In the genomic region with DNA sequence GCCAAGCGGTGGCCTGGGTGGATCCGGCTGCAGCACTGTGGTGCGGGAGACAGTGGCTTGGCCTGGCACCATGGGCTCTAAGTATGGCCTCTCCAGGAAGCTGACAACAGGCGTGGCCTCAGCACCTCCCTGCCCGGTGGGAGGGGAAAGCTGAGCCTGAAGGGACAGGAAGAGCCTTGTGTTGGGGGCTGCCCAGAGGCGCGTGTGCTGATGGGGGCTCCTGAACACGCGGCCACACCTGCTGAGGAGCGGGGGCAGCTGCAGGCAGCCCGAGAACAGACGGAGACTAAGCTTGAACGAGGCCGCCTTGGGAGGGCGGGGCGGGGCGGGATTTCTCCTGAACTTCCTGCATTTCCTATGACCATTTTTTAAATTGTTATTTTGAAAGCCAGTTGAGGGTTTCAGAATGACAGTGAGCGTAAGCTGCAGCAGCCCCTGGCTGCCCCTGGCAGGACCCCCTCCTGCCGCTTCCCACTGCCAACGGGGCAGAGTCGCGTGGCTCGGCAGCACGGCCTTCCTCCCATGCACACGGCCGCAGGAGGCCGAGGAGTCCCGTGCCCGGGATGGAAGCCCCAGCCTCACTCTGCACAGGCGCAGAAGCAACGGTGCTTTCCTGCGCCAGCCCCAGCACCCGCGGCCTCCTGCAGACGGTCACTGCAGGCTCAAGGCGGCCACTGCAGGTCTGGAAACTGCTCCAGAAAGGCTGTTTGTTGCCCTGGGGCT, we compare ENCODE assay signal across 8 cellular contexts. TPM values are rescaled to one million over a fixed set of nuclear protein-coding genes. Genes with fewer than 3 reads are reported as not detected.
DNase-seq lines count a peak whose midpoint lies in the region; ATAC-seq lines count a peak whose summit lies in the region.

No MANE protein-coding gene starts in this region.

- H4K8ac ChIP-seq in neuronal stem cell (ENCODE audit: low read depth, low read length): no peak overlapping the region
- no peak overlapping the region for H4K8ac ChIP-seq in mesenchymal stem cell (ENCODE audit: low read length)

- peak; percentile 65 for ATAC-seq in GM18907 (IDR thresholded peaks at IDR 0.05; ENCODE audit: unreplicated experiment)
- ATAC-seq in HG03139 (IDR thresholded peaks at IDR 0.05; ENCODE audit: unreplicated experiment): peak; percentile 60
- no peak for ATAC-seq in HG03095 (IDR thresholded peaks at IDR 0.05; ENCODE audit: unreplicated experiment)

- no peaks in the 10 kb centered on the region for H3K27me3 ChIP-seq in neuronal stem cell (ENCODE audit: control insufficient read depth in 3 of 3, insufficient read depth in 3 of 3, low read depth in 1 of 3, low read length in 3 of 3)
- peaks cover 0 to 3% of the 10 kb centered on the region in 2 experiments for H3K27me3 ChIP-seq in mesenchymal stem cell (ENCODE audit: control insufficient read depth in 1 of 2, insufficient read depth in 1 of 2, low read length in 2 of 2)

- H3K4me1 ChIP-seq in neuronal stem cell (ENCODE audit: control insufficient read depth in 2 of 2, insufficient read depth in 1 of 2, low read depth in 1 of 2, low read length in 2 of 2): peaks cover 0 to 2% of the 10 kb centered on the region in 2 donors
- peaks cover under 1% of the 10 kb centered on the region for H3K4me1 ChIP-seq in mesenchymal stem cell (ENCODE audit: control insufficient read depth, insufficient read depth, low read depth, low read length)

- H2BK5ac ChIP-seq in neuronal stem cell (ENCODE audit: low read length) (no peak overlapping the region), mesenchymal stem cell (ENCODE audit: low read depth, low read length, poor library complexity, severe bottlenecking) (no peak overlapping the region)

- H3K79me1 ChIP-seq in neuronal stem cell (ENCODE audit: low read depth, low read length) (peaks cover 2% of the 10 kb centered on the region), mesenchymal stem cell (replicated peaks; ENCODE audit: low read length, poor library complexity, severe bottlenecking) (no peaks in the 10 kb centered on the region)

- H2AK5ac ChIP-seq in neuronal stem cell (ENCODE audit: low read depth, low read length) (peak overlapping the region; percentile 94), mesenchymal stem cell (ENCODE audit: low read length, severe bottlenecking) (no peak overlapping the region)

- peak overlapping the region; percentile 80 for H3K18ac ChIP-seq in neuronal stem cell (ENCODE audit: low read length)
- no peak overlapping the region for H3K18ac ChIP-seq in mesenchymal stem cell (ENCODE audit: low read depth in 1 of 2, low read length in 2 of 2)

- peak overlapping the region; percentile 70 for H3K9ac ChIP-seq in neuronal stem cell (ENCODE audit: low read depth, low read length, poor library complexity)
- no peak overlapping the region for H3K9ac ChIP-seq in mesenchymal stem cell (ENCODE audit: low read length)

- peaks cover 0 to 6% of the 10 kb centered on the region in 2 donors for H3K36me3 ChIP-seq in neuronal stem cell (replicated peaks in 1 of 2; ENCODE audit: control insufficient read depth in 2 of 2, insufficient read depth in 2 of 2, low read length in 2 of 2)
- H3K36me3 ChIP-seq in mesenchymal stem cell (ENCODE audit: control insufficient read depth in 1 of 2, insufficient read depth in 2 of 2, low read depth in 1 of 2, low read length in 2 of 2): peaks cover 8 to 10% of the 10 kb centered on the region in 2 experiments

- peak overlapping the region; percentile 58 for H2BK12ac ChIP-seq in neuronal stem cell (ENCODE audit: low read length)
- no peak overlapping the region for H2BK12ac ChIP-seq in mesenchymal stem cell (ENCODE audit: low read length in 2 of 2)

- no peak overlapping the region for H3K4ac ChIP-seq in neuronal stem cell (ENCODE audit: low read length)
- H3K4ac ChIP-seq in mesenchymal stem cell (ENCODE audit: low read depth in 1 of 2, low read length in 2 of 2): no peak overlapping the region

- peak overlapping the region; percentile 6 for H2BK15ac ChIP-seq in neuronal stem cell (ENCODE audit: low read length)
- H2BK15ac ChIP-seq in mesenchymal stem cell (ENCODE audit: low read depth, poor library complexity, severe bottlenecking): no peak overlapping the region

- H3K27ac ChIP-seq in neuronal stem cell (replicated peaks; ENCODE audit: low read length) (no peak overlapping the region), mesenchymal stem cell (ENCODE audit: low read length, poor library complexity, severe bottlenecking) (no peak overlapping the region)

- H2AFZ ChIP-seq in neuronal stem cell (ENCODE audit: low read length) (no peak overlapping the region), mesenchymal stem cell (ENCODE audit: low read depth, low read length) (no peak overlapping the region)

- H3K4me3 ChIP-seq in neuronal stem cell (ENCODE audit: low read length in 2 of 2) (no peak overlapping the region), mesenchymal stem cell (ENCODE audit: insufficient read depth in 1 of 2, low read depth in 1 of 2, low read length in 2 of 2) (no peak overlapping the region)

- H3K14ac ChIP-seq in neuronal stem cell (ENCODE audit: low read length): no peak overlapping the region
- H3K14ac ChIP-seq in mesenchymal stem cell (ENCODE audit: low read length in 2 of 2): no peak overlapping the region

- no CpG with 5 or more reads among the region's 36 CpGs for WGBS in neuronal stem cell (ENCODE audit: extremely low coverage in 2 of 2, insufficient read length in 2 of 2, insufficient replicate concordance in 1 of 2), 2 donors
- 84% methylated on average over 27 of the region's 36 CpGs for WGBS in mesenchymal stem cell

- H3K23ac ChIP-seq in neuronal stem cell (ENCODE audit: low read depth, low read length, poor library complexity) (no peak overlapping the region), mesenchymal stem cell (ENCODE audit: low read length in 2 of 2) (no peak overlapping the region)

- peak; percentile 13 for DNase-seq in activated naive CD8-positive, alpha-beta T cell treated with anti-CD3 and anti-CD28 coated beads, Interleukin-2, amount 50 U/mL, for 16 hours (ENCODE audit: low read depth, low spot score)
- DNase-seq in neuronal stem cell (ENCODE audit: low spot score) (no peak), NCI-H187 treated with DMSO at 0.1 percent for 48 hours (lab: John Stamatoyannopoulos, UW) (no peak), COLO829 (ENCODE audit: low spot score) (no peak), mesenchymal stem cell (no peak)

- no peak overlapping the region for H3K4me2 ChIP-seq in neuronal stem cell (ENCODE audit: insufficient read depth, low read length, poor library complexity, severe bottlenecking)
- H3K4me2 ChIP-seq in mesenchymal stem cell (ENCODE audit: low read length, poor library complexity, severe bottlenecking): no peak overlapping the region

- H4K91ac ChIP-seq in neuronal stem cell (ENCODE audit: low read depth, low read length, poor library complexity): no peak overlapping the region
- no peak overlapping the region for H4K91ac ChIP-seq in mesenchymal stem cell (ENCODE audit: low read length)

- H2BK120ac ChIP-seq in neuronal stem cell (ENCODE audit: low read depth, low read length): no peak overlapping the region
- H2BK120ac ChIP-seq in mesenchymal stem cell (ENCODE audit: low read depth, low read length): no peak overlapping the region

- H3K9me3 ChIP-seq in neuronal stem cell (replicated peaks in 1 of 2; ENCODE audit: control insufficient read depth in 2 of 2, insufficient read depth in 1 of 2, low read depth in 1 of 2, low read length in 2 of 2) (no peaks in the 10 kb centered on the region), mesenchymal stem cell (ENCODE audit: control insufficient read depth, low read length) (no peaks in the 10 kb centered on the region)

RNA-seq across cellular contexts. Expression of gene DPYSL4, which starts 43.2 kb away (rescaled TPM):
- polyA plus RNA-seq in neuronal stem cell (2013, experiment 1 of 2): 27.1 TPM
- 25.4 TPM for polyA plus RNA-seq in neuronal stem cell (2013, experiment 2 of 2)
- 3.9 TPM for polyA plus RNA-seq in mesenchymal stem cell (2013, experiment 1 of 2)
- 3.5 TPM for polyA plus RNA-seq in mesenchymal stem cell (2013, experiment 2 of 2)
